In genomic region chr7:140479062-140479738, GRCh38 we compare ENCODE assay signal across 8 cellular contexts. TPM values are rescaled to one million over a fixed set of nuclear protein-coding genes. Genes with fewer than 3 reads are reported as not detected.
DNase-seq lines count a peak whose midpoint lies in the region; ATAC-seq and TF ChIP-seq lines count a peak whose summit lies in the region.

Gene MKRN1, minus strand, starts transcription at chr7:140479505. Its CDS starts 161 bp downstream, at chr7:140479344.

- H3K27me3 Mint-ChIP-seq in CD8-positive, alpha-beta T cell (ENCODE audit: low read depth): no peaks in the 10 kb centered on the region

- CTCF ChIA-PET in CD8-positive, alpha-beta T cell (lab: Charles Lee): interaction anchor here (8.3 kb wide), 1 partner anchor 14 kb away, joined by 172 read pairs; no protein-coding TSS in a partner anchor

- intact Hi-C loops in CD8-positive, alpha-beta T cell (cut with DNase I, micrococcal nuclease): loop anchor here (2.0 to 5.0 kb wide), 11 partner anchors 74 to 1372 kb away; partner anchors contain the start of genes ADCK2 (in 2 of the 2), BRAF (in 2 of the 2), RAB19 (in 2 of the 2) and FMC1 (in 1 of the 2)

- H3K9me3 ChIP-seq in CD8-positive, alpha-beta T cell (ENCODE audit: low read length): no peaks in the 10 kb centered on the region

- H3K36me3 ChIP-seq in CD8-positive, alpha-beta T cell (ENCODE audit: insufficient read depth, low read length): no peaks in the 10 kb centered on the region

- H3K27ac Mint-ChIP-seq in CD8-positive, alpha-beta T cell: peak within 1 kb of the TSS; percentile 99

- peaks cover 33% of the 10 kb centered on the region for H3K4me1 ChIP-seq in CD8-positive, alpha-beta T cell (ENCODE audit: insufficient read depth, low read length)

- peak; percentile 83 to 95 (median 93) for DNase-seq in CD8-positive, alpha-beta T cell
- DNase-seq in HS-27A (ENCODE audit: low read depth): peak; percentile 65
- peak; percentile 45 for DNase-seq in NK-92 (lab: John Stamatoyannopoulos, UW; ENCODE audit: unreplicated experiment)
- peak; percentile 96 for DNase-seq in activated CD8-positive, alpha-beta memory T cell treated with anti-CD3 and anti-CD28 coated beads for 24 hours
- DNase-seq in effector CD8-positive, alpha-beta T cell (lab: John Stamatoyannopoulos, UW): peak; percentile 89
- peak; percentile 85 to 89 for DNase-seq in lung microvascular endothelial cell (ENCODE audit: low read depth in 2 of 2)
- DNase-seq in stimulated activated CD4-positive, alpha-beta T cell treated with anti-CD3 and anti-CD28 coated beads, TNF-alpha, amount 100 ng/mL, for 48 hours (ENCODE audit: low read depth in 3 of 3): peak; percentile 86 to 94 (median 91)

- H3K27me3 ChIP-seq in CD8-positive, alpha-beta T cell (ENCODE audit: insufficient read depth, low read length): no peaks in the 10 kb centered on the region

- peak within 1 kb of the TSS; percentile 82 for H3K4me3 ChIP-seq in CD8-positive, alpha-beta T cell (ENCODE audit: low read depth, low read length)

- peaks cover 10% of the 10 kb centered on the region for H3K36me3 Mint-ChIP-seq in CD8-positive, alpha-beta T cell

- peak within 1 kb of the TSS; percentile 81 for H3K27ac ChIP-seq in CD8-positive, alpha-beta T cell (ENCODE audit: low read depth, low read length)

- H3K4me3 Mint-ChIP-seq in CD8-positive, alpha-beta T cell: peak within 1 kb of the TSS; percentile 99

- POLR2A ChIA-PET in CD8-positive, alpha-beta T cell (lab: Charles Lee): interaction anchor here (0.8 to 1.6 kb wide), 4 partner anchors 10 to 536 kb away, joined by 3 to 10 read pairs (median 4); partner anchors contain the start of gene MRPS33

- TF ChIP-seq CTCF in CD8-positive, alpha-beta T cell (IDR thresholded peaks at IDR 0.05): no peak

- no peaks in the 10 kb centered on the region for H3K9me3 Mint-ChIP-seq in CD8-positive, alpha-beta T cell

- peaks cover 27% of the 10 kb centered on the region for H3K4me1 Mint-ChIP-seq in CD8-positive, alpha-beta T cell (ENCODE audit: low read depth)

- ATAC-seq in CD8-positive, alpha-beta T cell: peak; percentile 84
- ATAC-seq in GM19467 (IDR thresholded peaks at IDR 0.05; ENCODE audit: unreplicated experiment): peak; percentile 95

RNA-seq across cellular contexts. Expression of gene MKRN1, which starts in this region (rescaled TPM):
- 100 to 1,000 TPM; 146 to 148 TPM for total RNA-seq in CD8-positive, alpha-beta T cell
- total RNA-seq in lung microvascular endothelial cell: 35.1 and 39.1 TPM in 2 replicates

Comparison
In these comparisons a context has a peak if more than half of its experiments do, and no peak if none do; other contexts are left out.
1. Peak in every context shown above with its lines: DNase-seq, ATAC-seq, H3K4me3 ChIP-seq and H3K27ac ChIP-seq.
2. DNase-seq: peak in every context shown above with its lines; median percentile 96 in activated CD8-positive, alpha-beta memory T cell treated with anti-CD3 and anti-CD28 coated beads for 24 hours; 93 in CD8-positive, alpha-beta T cell; 91 in stimulated activated CD4-positive, alpha-beta T cell treated with anti-CD3 and anti-CD28 coated beads, TNF-alpha, amount 100 ng/mL, for 48 hours; 89 in effector CD8-positive, alpha-beta T cell; 87 in lung microvascular endothelial cell; 65 in HS-27A; 45 in NK-92.